In genomic region chr10:107814865-107815487, GRCh38 we compare ENCODE assay signal across 1 cellular context.
TF ChIP-seq lines count a peak whose summit lies in the region.

No MANE protein-coding gene starts in this region.

TF ChIP-seq in K562, 482 proteins besides CTCF, POLR2A, EP300 and RAD21 (continued from another document):
- TF ChIP-seq, protein P1, sequence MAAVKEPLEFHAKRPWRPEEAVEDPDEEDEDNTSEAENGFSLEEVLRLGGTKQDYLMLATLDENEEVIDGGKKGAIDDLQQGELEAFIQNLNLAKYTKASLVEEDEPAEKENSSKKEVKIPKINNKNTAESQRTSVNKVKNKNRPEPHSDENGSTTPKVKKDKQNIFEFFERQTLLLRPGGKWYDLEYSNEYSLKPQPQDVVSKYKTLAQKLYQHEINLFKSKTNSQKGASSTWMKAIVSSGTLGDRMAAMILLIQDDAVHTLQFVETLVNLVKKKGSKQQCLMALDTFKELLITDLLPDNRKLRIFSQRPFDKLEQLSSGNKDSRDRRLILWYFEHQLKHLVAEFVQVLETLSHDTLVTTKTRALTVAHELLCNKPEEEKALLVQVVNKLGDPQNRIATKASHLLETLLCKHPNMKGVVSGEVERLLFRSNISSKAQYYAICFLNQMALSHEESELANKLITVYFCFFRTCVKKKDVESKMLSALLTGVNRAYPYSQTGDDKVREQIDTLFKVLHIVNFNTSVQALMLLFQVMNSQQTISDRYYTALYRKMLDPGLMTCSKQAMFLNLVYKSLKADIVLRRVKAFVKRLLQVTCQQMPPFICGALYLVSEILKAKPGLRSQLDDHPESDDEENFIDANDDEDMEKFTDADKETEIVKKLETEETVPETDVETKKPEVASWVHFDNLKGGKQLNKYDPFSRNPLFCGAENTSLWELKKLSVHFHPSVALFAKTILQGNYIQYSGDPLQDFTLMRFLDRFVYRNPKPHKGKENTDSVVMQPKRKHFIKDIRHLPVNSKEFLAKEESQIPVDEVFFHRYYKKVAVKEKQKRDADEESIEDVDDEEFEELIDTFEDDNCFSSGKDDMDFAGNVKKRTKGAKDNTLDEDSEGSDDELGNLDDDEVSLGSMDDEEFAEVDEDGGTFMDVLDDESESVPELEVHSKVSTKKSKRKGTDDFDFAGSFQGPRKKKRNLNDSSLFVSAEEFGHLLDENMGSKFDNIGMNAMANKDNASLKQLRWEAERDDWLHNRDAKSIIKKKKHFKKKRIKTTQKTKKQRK (IDR thresholded peaks at IDR 0.05; ENCODE audit: borderline replicate concordance, low read depth, low read length) = no peak
- no peak for TF ChIP-seq DMBX1 (CRISPR knock-in tag; IDR thresholded peaks at IDR 0.05; ENCODE audit: borderline replicate concordance)
- no peak for TF ChIP-seq CHD4 (IDR thresholded peaks at IDR 0.05; ENCODE audit: insufficient read depth, insufficient replicate concordance, low read depth, low read length, poor library complexity, severe bottlenecking)
- TF ChIP-seq SMAD4 (CRISPR knock-in tag; conservative IDR thresholded peaks at IDR 0.05) = no peak
- TF ChIP-seq ZNF586 (CRISPR knock-in tag; conservative IDR thresholded peaks at IDR 0.05) = no peak
- no peak for TF ChIP-seq TGIF2 (CRISPR knock-in tag; IDR thresholded peaks at IDR 0.05)
